Comparison of ENCODE assay signal across 8 cellular contexts in the genomic region with DNA sequence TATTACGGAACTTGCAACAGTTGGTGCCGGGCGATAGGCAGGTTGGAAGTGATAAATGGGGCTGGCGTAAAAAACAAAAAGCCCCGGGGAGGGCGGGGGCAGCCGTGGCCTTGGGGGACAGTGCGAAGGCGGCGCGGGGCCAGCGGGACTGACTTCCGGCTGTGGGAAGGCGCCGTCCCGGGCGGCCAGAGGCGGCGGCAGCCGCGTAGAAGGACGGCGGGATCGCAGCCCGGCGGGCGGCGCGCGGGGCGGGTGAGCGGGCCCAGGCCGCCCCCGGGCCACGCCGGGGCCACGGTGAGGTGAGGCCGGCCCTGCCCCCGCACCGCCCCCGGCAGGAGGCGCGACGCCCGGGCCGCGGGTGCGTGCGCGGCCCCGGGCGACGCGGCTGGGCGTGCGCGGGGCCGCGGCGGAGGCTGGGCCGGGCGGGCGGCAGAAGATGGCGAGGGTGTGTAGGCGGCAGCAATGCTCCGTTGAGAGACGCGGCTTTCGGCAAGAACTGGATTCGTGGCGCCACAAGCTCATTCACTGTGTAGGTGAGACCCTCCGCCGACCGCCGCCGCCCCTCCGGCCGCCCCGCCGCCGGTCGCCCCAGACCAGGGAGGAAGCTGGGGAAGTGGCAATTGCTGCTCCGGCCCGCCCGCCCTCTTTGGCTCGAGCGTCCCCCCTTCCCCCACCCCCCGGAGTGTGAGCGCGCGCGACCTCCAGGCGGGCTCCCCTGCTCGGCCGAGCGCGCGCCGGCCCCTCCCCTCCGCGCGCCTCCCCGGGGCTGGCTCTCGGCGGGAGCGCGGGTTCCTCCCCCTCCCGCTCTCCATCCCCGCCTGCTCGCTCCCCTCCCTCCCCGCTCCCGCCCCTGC. TPM values are rescaled to one million over a fixed set of nuclear protein-coding genes. Genes with fewer than 3 reads are reported as not detected.
A peak's percentile ranks its signal among the peaks of the same experiment; 100 is the strongest.
DNase-seq lines count a peak whose midpoint lies in the region; ATAC-seq and TF ChIP-seq lines count a peak whose summit lies in the region.

LCOR (plus strand) TSS at position 432 of the 854 bp plus-strand sequence. CDS start 116,760 bp downstream, outside the sequence.

- H3K4ac ChIP-seq in trophoblast cell (ENCODE audit: low read depth, low read length): peak within 1 kb of the TSS; percentile 99

- H3K4me2 ChIP-seq in trophoblast cell (ENCODE audit: low read length): peak within 1 kb of the TSS; percentile 99

- POLR2A ChIA-PET in HEK293T (lab: Yijun Ruan, JAX): interaction anchor here (0.8 to 1.7 kb wide), 5 partner anchors 9 to 460 kb away, joined by 3 to 6 read pairs (median 4); partner anchors contain the start of gene ARHGAP19

- H2AK5ac ChIP-seq in trophoblast cell (ENCODE audit: low read length): no peak within 1 kb of the TSS

- H3K9me3 ChIP-seq in trophoblast cell (ENCODE audit: insufficient read depth, low read depth, low read length) (no peaks in the 10 kb centered on the region), tibial artery (no peaks in the 10 kb centered on the region)

- no CpG with 5 or more reads among the region's 112 CpGs for WGBS in trophoblast cell (ENCODE audit: extremely low coverage, insufficient coverage, insufficient read length)

- H3K4me1 ChIP-seq in trophoblast cell (ENCODE audit: control insufficient read depth in 1 of 2, insufficient read depth in 2 of 2, low read length in 2 of 2) (no peaks in the 10 kb centered on the region), tibial artery (peaks cover 0 to 38% (median 15%) of the 10 kb centered on the region in 4 donors)

- peaks cover 12% of the 10 kb centered on the region for H3K79me1 ChIP-seq in trophoblast cell (ENCODE audit: low read length)

- peak within 1 kb of the TSS; percentile 96 for H3K9ac ChIP-seq in trophoblast cell (ENCODE audit: low read length)

- DNase-seq in HEK293T (ENCODE audit: extremely low spot score): peak; percentile 96
- peak; percentile 95 for DNase-seq in NB4 (ENCODE audit: low read depth)
- DNase-seq in SW480 (ENCODE audit: low spot score): peak; percentile 81
- peak; percentile 60 for DNase-seq in activated naive CD8-positive, alpha-beta T cell treated with anti-CD3 and anti-CD28 coated beads, Interleukin-2, amount 50 U/mL, for 16 hours (ENCODE audit: low read depth, low spot score)
- peak; percentile 90 for DNase-seq in Right ventricle myocardium superior
- DNase-seq in trophoblast cell: peak; percentile 81 to 90
- DNase-seq in tibial artery: peak; percentile 82 to 91

- intact Hi-C loops in Right ventricle myocardium superior (cut with DNase I) (loop anchor here (5.0 to 10.0 kb wide), 2 partner anchors 67 to 455 kb away; no protein-coding TSS in a partner anchor), tibial artery (cut with DNase I; ENCODE audit: low total_unique reads) (loop anchor here (5.0 kb wide), 1 partner anchor 245 kb away; the partner anchor contains the start of gene TM9SF3)

- peak within 1 kb of the TSS; percentile 100 for H4K8ac ChIP-seq in trophoblast cell (ENCODE audit: low read depth, low read length)

- H2BK120ac ChIP-seq in trophoblast cell (ENCODE audit: insufficient read depth, low read length, poor library complexity): peak within 1 kb of the TSS; percentile 98

- H3K27me3 ChIP-seq in trophoblast cell (ENCODE audit: insufficient read depth, low read length): no peaks in the 10 kb centered on the region
- H3K27me3 ChIP-seq in tibial artery: no peaks in the 10 kb centered on the region

- H3K27ac ChIP-seq in trophoblast cell (ENCODE audit: low read depth, low read length) (peak within 1 kb of the TSS; percentile 98), tibial artery (peak within 1 kb of the TSS; percentile 90 to 97)

- H3K14ac ChIP-seq in trophoblast cell (ENCODE audit: low read length): peak within 1 kb of the TSS; percentile 99

- H3K18ac ChIP-seq in trophoblast cell (ENCODE audit: low read length): peak within 1 kb of the TSS; percentile 100

- peak within 1 kb of the TSS; percentile 85 for H3K4me3 ChIP-seq in GM08714 (ENCODE audit: low read length)
- peak within 1 kb of the TSS; percentile 73 for H3K4me3 ChIP-seq in NB4 (ENCODE audit: low read depth, low read length)
- peak within 1 kb of the TSS; percentile 100 for H3K4me3 ChIP-seq in trophoblast cell (ENCODE audit: low read depth, low read length)
- H3K4me3 ChIP-seq in tibial artery: peak within 1 kb of the TSS; percentile 99

- no peaks in the 10 kb centered on the region for H3K36me3 ChIP-seq in trophoblast cell (ENCODE audit: control insufficient read depth in 1 of 2, insufficient read depth in 2 of 2, low read length in 2 of 2)
- no peaks in the 10 kb centered on the region for H3K36me3 ChIP-seq in tibial artery

- peak within 1 kb of the TSS; percentile 99 for H4K91ac ChIP-seq in trophoblast cell (ENCODE audit: low read depth, low read length)

- CTCF ChIA-PET in HEK293T (lab: Yijun Ruan, JAX): no interaction called here

- peak within 1 kb of the TSS; percentile 93 for H2AFZ ChIP-seq in trophoblast cell (ENCODE audit: insufficient read depth, low read length, poor library complexity)

- no peak within 1 kb of the TSS for H3K23ac ChIP-seq in trophoblast cell (ENCODE audit: low read length)

- TF ChIP-seq CTCF in NB4 (IDR thresholded peaks at IDR 0.05; ENCODE audit: low read depth, low read length) (no peak), tibial artery (IDR thresholded peaks at IDR 0.05) (peak in 1 of 2 experiments; percentile 15)

- H4K12ac ChIP-seq in trophoblast cell (ENCODE audit: low read depth, low read length): peak within 1 kb of the TSS; percentile 98

- ATAC-seq in Right ventricle myocardium superior (ENCODE audit: poor library complexity): peak; percentile 91

- peaks cover 13% of the 10 kb centered on the region for H3K79me2 ChIP-seq in trophoblast cell (ENCODE audit: control insufficient read depth, insufficient read depth, low read length, poor library complexity)

- TF ChIP-seq POLR2A in NB4 (IDR thresholded peaks at IDR 0.05; ENCODE audit: extremely low read depth, insufficient read length): peak; percentile 79

- peak within 1 kb of the TSS; percentile 98 for H2BK5ac ChIP-seq in trophoblast cell (ENCODE audit: low read depth, low read length, poor library complexity)

- peak within 1 kb of the TSS; percentile 40 for H2BK12ac ChIP-seq in trophoblast cell (ENCODE audit: low read length)

TF ChIP-seq in HEK293T, 16 proteins besides CTCF, POLR2A, EP300 and RAD21:
- TF ChIP-seq SUZ12 (IDR thresholded peaks at IDR 0.05) (no peak), FOXM1 (IDR thresholded peaks at IDR 0.05; ENCODE audit: borderline replicate concordance) (peak; percentile 81; the same call in 1 of the 2 replicates)
- TF ChIP-seq, protein P1, sequence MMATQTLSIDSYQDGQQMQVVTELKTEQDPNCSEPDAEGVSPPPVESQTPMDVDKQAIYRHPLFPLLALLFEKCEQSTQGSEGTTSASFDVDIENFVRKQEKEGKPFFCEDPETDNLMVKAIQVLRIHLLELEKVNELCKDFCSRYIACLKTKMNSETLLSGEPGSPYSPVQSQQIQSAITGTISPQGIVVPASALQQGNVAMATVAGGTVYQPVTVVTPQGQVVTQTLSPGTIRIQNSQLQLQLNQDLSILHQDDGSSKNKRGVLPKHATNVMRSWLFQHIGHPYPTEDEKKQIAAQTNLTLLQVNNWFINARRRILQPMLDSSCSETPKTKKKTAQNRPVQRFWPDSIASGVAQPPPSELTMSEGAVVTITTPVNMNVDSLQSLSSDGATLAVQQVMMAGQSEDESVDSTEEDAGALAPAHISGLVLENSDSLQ (IDR thresholded peaks at IDR 0.05): peak; percentile 59

RNA-seq across cellular contexts. Expression of gene LCOR, which starts in this region (rescaled TPM):
- total RNA-seq in Right ventricle myocardium superior: 16.9 TPM
- 28.6 and 28.8 TPM in 2 replicates for polyA plus RNA-seq in trophoblast cell (2013)

Comparison
In these comparisons a context has a peak if more than half of its experiments do, and no peak if none do; other contexts are left out.
1. Peak in every context shown above with its lines: DNase-seq, ATAC-seq, H3K4me3 ChIP-seq and H3K27ac ChIP-seq.